ENCODE assay signal across 18 cellular contexts in the genomic region with DNA sequence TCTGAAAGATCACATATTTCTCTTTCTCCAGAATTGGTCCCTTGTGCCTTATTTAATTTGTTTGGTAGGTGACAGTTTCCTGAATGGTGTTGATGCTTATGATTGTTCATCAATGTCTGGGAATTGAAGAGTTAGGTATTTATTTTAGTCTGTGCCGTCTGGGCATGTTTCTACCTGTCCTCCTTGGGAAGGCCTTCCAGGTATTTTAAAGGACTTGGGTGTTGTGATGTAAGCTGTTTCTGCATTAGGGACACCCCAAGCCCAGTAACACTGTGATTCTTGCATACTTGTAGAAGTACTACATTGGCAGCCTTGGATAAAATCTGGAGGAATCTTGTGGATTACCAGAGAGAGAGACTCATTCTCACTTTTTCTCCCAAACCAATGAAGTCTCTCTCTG.
"Had no signal": no experiment of that assay in that cellular context is flagged by ENCODE, and none has a peak within 500 bp of the region (broad histone marks: within the 10 kb centered on the region; RNA-seq: fewer than 3 reads in every experiment).

No MANE protein-coding gene starts in this region.

- H3K4me1 Mint-ChIP-seq: naive thymus-derived CD8-positive, alpha-beta T cell; stimulated activated memory B cell treated with anti-CD40 and anti-IgM and Interleukin-4, amounts not matched to agents 10 μg/mL and 1 μg/mL and 100 μg/mL, for 72 hours had no signal

- H3K36me3 ChIP-seq: esophagus muscularis mucosa, gastroesophageal sphincter, ovary, right lobe of liver, tibial artery, upper lobe of left lung, uterus had no signal

- H3K27ac Mint-ChIP-seq: naive thymus-derived CD8-positive, alpha-beta T cell; stimulated activated memory B cell treated with anti-CD40 and anti-IgM and Interleukin-4, amounts not matched to agents 10 μg/mL and 1 μg/mL and 100 μg/mL, for 72 hours; stimulated activated naive CD8-positive, alpha-beta T cell treated with anti-CD3 and anti-CD28 coated beads, Interleukin-15, Interleukin-2, amounts not matched to agents 100 ng/mL and 50 ng/mL, for 24 hours had no signal

- H3K4me1 ChIP-seq: right lobe of liver, tibial artery, upper lobe of left lung, uterus had no signal

- H3K4me3 Mint-ChIP-seq: naive thymus-derived CD8-positive, alpha-beta T cell; stimulated activated memory B cell treated with anti-CD40 and anti-IgM and Interleukin-4, amounts not matched to agents 10 μg/mL and 1 μg/mL and 100 μg/mL, for 72 hours; stimulated activated naive CD8-positive, alpha-beta T cell treated with anti-CD3 and anti-CD28 coated beads, Interleukin-15, Interleukin-2, amounts not matched to agents 100 ng/mL and 50 ng/mL, for 24 hours had no signal

- H3K79me2 ChIP-seq: hepatocyte had no signal

- DNase-seq: effector memory CD4-positive, alpha-beta T cell; glutamatergic neuron; kidney; left colon; mucosa of descending colon; naive thymus-derived CD8-positive, alpha-beta T cell; ovary; right lobe of liver; stimulated activated CD4-positive, alpha-beta T cell treated with anti-CD3 and anti-CD28 coated beads, Interleukin-4, amount 100 ng/mL, for 24 hours; tibial artery; upper lobe of left lung; uterus had no signal

- H3K36me3 Mint-ChIP-seq: naive thymus-derived CD8-positive, alpha-beta T cell; stimulated activated memory B cell treated with anti-CD40 and anti-IgM and Interleukin-4, amounts not matched to agents 10 μg/mL and 1 μg/mL and 100 μg/mL, for 72 hours had no signal

- H3K4me3 ChIP-seq: hepatocyte, mucosa of descending colon, ovary, right lobe of liver, tibial artery, upper lobe of left lung, uterus had no signal

- H3K9me3 ChIP-seq: gastroesophageal sphincter, mucosa of descending colon, ovary, right lobe of liver, tibial artery, upper lobe of left lung, uterus had no signal

- H3K4me2 ChIP-seq: hepatocyte had no signal

- H3K27me3 Mint-ChIP-seq: stimulated activated naive CD8-positive, alpha-beta T cell treated with anti-CD3 and anti-CD28 coated beads, Interleukin-15, Interleukin-2, amounts not matched to agents 100 ng/mL and 50 ng/mL, for 24 hours had no signal

- H3K27ac ChIP-seq: epithelial cell of prostate, hepatocyte, ovary, right lobe of liver, tibial artery, upper lobe of left lung, uterus had no signal

- ATAC-seq: left colon; mucosa of descending colon; naive thymus-derived CD8-positive, alpha-beta T cell; stimulated activated memory B cell treated with anti-CD40 and anti-IgM and Interleukin-4, amounts not matched to agents 10 μg/mL and 1 μg/mL and 100 μg/mL, for 72 hours had no signal

- H3K27me3 ChIP-seq: esophagus muscularis mucosa, gastroesophageal sphincter, hepatocyte, ovary, right lobe of liver, tibial artery, upper lobe of left lung, uterus had no signal
